8 cellular contexts compared by ENCODE assay signal in genomic region chr14:103520657-103521437, GRCh38. TPM values are rescaled to one million over a fixed set of nuclear protein-coding genes. Genes with fewer than 3 reads are reported as not detected.
DNase-seq lines count a peak whose midpoint lies in the region; ATAC-seq and TF ChIP-seq lines count a peak whose summit lies in the region.

No MANE protein-coding gene starts in this region.

- intact Hi-C loops in activated B cell treated with CpG ODN at 0.5 μM for 24 hours (cut with micrococcal nuclease) = loop anchor here (1.0 to 10.0 kb wide), 3 partner anchors 8 to 756 kb away; partner anchors contain the start of genes EIF5 and TRMT61A

- CTCF ChIA-PET in activated B cell treated with CpG ODN at 0.5 μM for 24 hours (lab: Charles Lee) = interaction anchor here (0.6 to 4.2 kb wide), 7 partner anchors 10 to 40 kb away, joined by 3 to 70 read pairs (median 4); no protein-coding TSS in a partner anchor

- H3K4me1 Mint-ChIP-seq in activated B cell treated with CpG ODN at 0.5 μM for 24 hours = peaks cover 23% of the 10 kb centered on the region

- H3K27me3 Mint-ChIP-seq in activated B cell treated with CpG ODN at 0.5 μM for 24 hours = no peaks in the 10 kb centered on the region

- H3K27ac Mint-ChIP-seq in activated B cell treated with CpG ODN at 0.5 μM for 24 hours = no peak overlapping the region

- H3K36me3 Mint-ChIP-seq in activated B cell treated with CpG ODN at 0.5 μM for 24 hours (ENCODE audit: low read depth) = no peaks in the 10 kb centered on the region

- no peaks in the 10 kb centered on the region for H3K9me3 Mint-ChIP-seq in activated B cell treated with CpG ODN at 0.5 μM for 24 hours

- POLR2A ChIA-PET in activated B cell treated with CpG ODN at 0.5 μM for 24 hours (lab: Charles Lee) = interaction anchor here (0.6 to 2.0 kb wide), 4 partner anchors 8 to 184 kb away, joined by 3 to 6 read pairs (median 4); partner anchors contain the start of genes BAG5, COA8 and TRMT61A

- peak; percentile 78 for ATAC-seq in activated B cell treated with CpG ODN at 0.5 μM for 24 hours (ENCODE audit: low read depth)

- TF ChIP-seq CTCF in GM20000 (IDR thresholded peaks at IDR 0.05; ENCODE audit: extremely low read depth, missing control alignments) (peak; percentile 32), activated B cell treated with CpG ODN at 0.5 μM for 24 hours (IDR thresholded peaks at IDR 0.05) (no peak)

- DNase-seq in AG08395 (ENCODE audit: low spot score) (peak; percentile 79), GM20000 (ENCODE audit: low spot score) (peak; percentile 87), NCI-H2107 treated with DMSO at 0.1 percent for 48 hours (lab: John Stamatoyannopoulos, UW; ENCODE audit: unreplicated experiment) (peak; percentile 80), activated B cell treated with CpG ODN at 0.5 μM for 24 hours (peak; percentile 75), cerebellum (ENCODE audit: low spot score) (peak; percentile 75), kidney tubule cell (ENCODE audit: low spot score) (peak; percentile 73), NCI-H1048 (lab: John Stamatoyannopoulos, UW) (no peak)
- peak; percentile 61 to 66 for DNase-seq in stimulated activated CD4-positive, alpha-beta T cell treated with anti-CD3 and anti-CD28 coated beads, Interleukin-2, amount 100 ng/mL, for 24 hours

- H3K4me3 Mint-ChIP-seq in activated B cell treated with CpG ODN at 0.5 μM for 24 hours = peak overlapping the region; percentile 70

RNA-seq across cellular contexts. Expression of gene CKB, which starts 1.8 kb away (rescaled TPM):
- 8.6 and 12.0 TPM in 2 replicates for total RNA-seq in activated B cell treated with CpG ODN at 0.5 μM for 24 hours
- 155 TPM for total RNA-seq in cerebellum

RNA-seq across cellular contexts. Expression of gene TRMT61A, which starts 8.1 kb away (rescaled TPM):
- total RNA-seq in activated B cell treated with CpG ODN at 0.5 μM for 24 hours (19.4 and 21.8 TPM in 2 replicates), cerebellum (5.1 TPM)

RNA-seq across cellular contexts. Expression of gene BAG5, which starts 41.6 kb away (rescaled TPM):
- 26.9 and 28.8 TPM in 2 replicates for total RNA-seq in activated B cell treated with CpG ODN at 0.5 μM for 24 hours
- 27.2 TPM for total RNA-seq in cerebellum

RNA-seq across cellular contexts. Expression of gene COA8, which starts 41.9 kb away (rescaled TPM):
- 28.4 and 28.8 TPM in 2 replicates for total RNA-seq in activated B cell treated with CpG ODN at 0.5 μM for 24 hours
- total RNA-seq in cerebellum = 23.4 TPM

Comparison
In these comparisons a context has a peak if more than half of its experiments do, and no peak if none do; other contexts are left out.
1. RNA of gene CKB, which starts 1.8 kb away (total RNA-seq): 155 TPM in cerebellum (single experiment); 8.6 to 12.0 TPM in activated B cell treated with CpG ODN at 0.5 μM for 24 hours; every median in the first group is over 10 times any median in the second.